18 cellular contexts compared by ENCODE assay signal in genomic region chr11:120032766-120033390, GRCh38.
DNase-seq lines count a peak whose midpoint lies in the region; ATAC-seq, FAIRE-seq and TF ChIP-seq lines count a peak whose summit lies in the region.
"Had no signal": no experiment of that assay in that cellular context is flagged by ENCODE, and none has a peak within 500 bp of the region (broad histone marks: within the 10 kb centered on the region; RNA-seq: fewer than 3 reads in every experiment).

No MANE protein-coding gene starts in this region.

- H3K4me3 ChIP-seq in coronary artery (no peak overlapping the region), small intestine (ENCODE audit: low read depth in 1 of 2, low read length in 2 of 2) (no peak overlapping the region), Caco-2 (ENCODE audit: low read depth, low read length) (no peak overlapping the region)

- no TSS peak for BruUV-seq in Caco-2 (replicated peaks; lab: Mats Ljungman, UMichigan)

- no peak overlapping the region for H3K27ac Mint-ChIP-seq in Caco-2 (ENCODE audit: unreplicated experiment)
- H3K27ac Mint-ChIP-seq: B cell; CD4-positive, alpha-beta T cell had no signal

- no peaks in the 10 kb centered on the region for H3K36me3 Mint-ChIP-seq in Caco-2 (ENCODE audit: insufficient read depth, unreplicated experiment)

- ATAC-seq in HG03139 (IDR thresholded peaks at IDR 0.05; ENCODE audit: unreplicated experiment): no peak

- no peaks in the 10 kb centered on the region for H3K36me3 ChIP-seq in small intestine (ENCODE audit: control insufficient read depth in 2 of 2, insufficient read depth in 2 of 2, low read length in 2 of 2)
- H3K36me3 ChIP-seq in Caco-2 (ENCODE audit: control insufficient read depth, insufficient read depth, low read length): no peaks in the 10 kb centered on the region

- H3K27me3 Mint-ChIP-seq in Caco-2 (ENCODE audit: insufficient read depth, unreplicated experiment): peaks cover 20% of the 10 kb centered on the region

- no peaks in the 10 kb centered on the region for H3K9me3 Mint-ChIP-seq in Caco-2 (ENCODE audit: unreplicated experiment)
- H3K9me3 Mint-ChIP-seq: CD4-positive, alpha-beta T cell had no signal

- no peak overlapping the region for H3K4me3 Mint-ChIP-seq in Caco-2 (ENCODE audit: unreplicated experiment)
- H3K4me3 Mint-ChIP-seq: B cell; CD4-positive, alpha-beta T cell had no signal

- DNase-seq in NCI-H82 (lab: John Stamatoyannopoulos, UW) (peak; percentile 36), NCI-H82 treated with DMSO at 0.1 percent for 48 hours (lab: John Stamatoyannopoulos, UW; ENCODE audit: unreplicated experiment) (no peak), coronary artery (ENCODE audit: low spot score) (peak; percentile 50), islet precursor cell (peak; percentile 45), small intestine (peak; percentile 13), NCI-H187 treated with DMSO at 0.1 percent for 48 hours (lab: John Stamatoyannopoulos, UW) (no peak), Caco-2 (no peak)
- DNase-seq: Calu3; CD4-positive, alpha-beta T cell; GOT3; KBM-7; NCI-H2107; NCI-H2227 treated with DMSO at 0.1 percent for 48 hours; NCI-H526; NK-92 treated with Interleukin-12 subunit alpha and Interleukin-12 subunit beta, amount 100 ng/mL, for 24 hours had no signal

- TF ChIP-seq CTCF in coronary artery (IDR thresholded peaks at IDR 0.05) (no peak), Caco-2 (IDR thresholded peaks at IDR 0.05; ENCODE audit: insufficient read depth in 1 of 2, low read depth in 1 of 2, low read length in 1 of 2, severe bottlenecking in 1 of 2, unreplicated experiment in 1 of 2) (no peak)

- intact Hi-C loops in Caco-2 (cut with micrococcal nuclease; ENCODE audit: unreplicated experiment): no loop called here

- CTCF ChIA-PET in Caco-2 (lab: Charles Lee): interaction anchor here (0.6 to 1.0 kb wide), 2 partner anchors 10 to 39 kb away, joined by 4 to 7 read pairs; no protein-coding TSS in a partner anchor

- 46 to 58% (median 54%) methylated on average over 8 to 10 of the region's 10 CpGs for WGBS in small intestine, 3 donors

- POLR2A ChIA-PET in Caco-2 (lab: Charles Lee): no interaction called here

- H3K27me3 ChIP-seq in small intestine (ENCODE audit: control insufficient read depth in 2 of 2, insufficient read depth in 2 of 2, low read length in 2 of 2) (peaks cover 0 to 4% of the 10 kb centered on the region in 2 donors), Caco-2 (replicated peaks; ENCODE audit: control insufficient read depth, insufficient read depth, low read length) (peaks cover 1% of the 10 kb centered on the region; the same call in 1 of the 2 replicates)

- no peak for FAIRE-seq in small intestine (lab: Jason Lieb, UNC)

- no peaks in the 10 kb centered on the region for H3K4me1 ChIP-seq in small intestine (ENCODE audit: control insufficient read depth in 2 of 2, insufficient read depth in 1 of 2, low read depth in 1 of 2, low read length in 1 of 2)
- no peaks in the 10 kb centered on the region for H3K4me1 ChIP-seq in Caco-2

- no peaks in the 10 kb centered on the region for H3K4me1 Mint-ChIP-seq in Caco-2 (ENCODE audit: low read depth, unreplicated experiment)
- H3K4me1 Mint-ChIP-seq: B cell had no signal

- H3K9me3 ChIP-seq in small intestine (ENCODE audit: control insufficient read depth, low read depth) (no peaks in the 10 kb centered on the region), Caco-2 (peaks cover 18% of the 10 kb centered on the region)

- H3K27ac ChIP-seq in coronary artery (no peak overlapping the region), small intestine (ENCODE audit: low read depth in 1 of 2, low read length in 1 of 2) (no peak overlapping the region)
- H3K27ac ChIP-seq: 22Rv1 had no signal

Comparison
In these comparisons a context has a peak if more than half of its experiments do, and no peak if none do; other contexts are left out.
1. DNase-seq: peak in NCI-H82 (single experiment), coronary artery (single experiment), islet precursor cell (single experiment) and small intestine (single experiment); none in NCI-H82 treated with DMSO at 0.1 percent for 48 hours (single experiment), NCI-H187 treated with DMSO at 0.1 percent for 48 hours (single experiment) and Caco-2 (0 of 2).